Comparison of ENCODE assay signal across 6 cellular contexts in the genomic region with DNA sequence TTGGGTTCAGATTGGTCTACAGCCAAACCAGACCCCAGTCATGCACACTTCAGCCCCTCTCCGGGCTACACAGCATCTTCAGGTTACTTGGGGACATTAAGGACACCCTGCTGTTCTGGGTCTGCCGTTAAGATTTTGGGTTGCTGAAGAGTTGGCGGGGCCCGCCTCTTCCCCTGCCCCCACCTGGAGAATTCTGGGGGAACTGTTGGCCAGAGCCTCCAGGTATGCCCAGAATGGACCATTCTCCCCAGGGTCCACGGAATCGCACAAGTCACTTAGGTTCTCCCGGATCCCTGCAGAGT. TPM values are rescaled to one million over a fixed set of nuclear protein-coding genes. Genes with fewer than 3 reads are reported as not detected.
DNase-seq lines count a peak whose midpoint lies in the region; ATAC-seq, FAIRE-seq and TF ChIP-seq lines count a peak whose summit lies in the region.

No MANE protein-coding gene starts in this region.

- peak overlapping the region; percentile 86 for H2BK20ac ChIP-seq in IMR-90 (ENCODE audit: low read depth, low read length)

- CTCF ChIA-PET in IMR-90 (lab: Yijun Ruan, JAX): interaction anchor here (1.5 kb wide), 1 partner anchor 68 kb away, joined by 7 read pairs; no protein-coding TSS in a partner anchor

- POLR2A ChIA-PET in IMR-90 (lab: Charles Lee; ENCODE audit: unreplicated experiment): interaction anchor here (1.0 kb wide), 1 partner anchor 67 kb away, joined by 3 read pairs; no protein-coding TSS in a partner anchor

- no peak for TF ChIP-seq POLR2A in IMR-90 (IDR thresholded peaks at IDR 0.05; ENCODE audit: low read depth, low read length)

- peak overlapping the region; percentile 79 to 91; a peak in 3 of 4 replicates for H4K8ac ChIP-seq in IMR-90 (ENCODE audit: low read depth in 2 of 2, low read length in 2 of 2)

- no peaks in the 10 kb centered on the region for H3K9me3 ChIP-seq in IMR-90 (ENCODE audit: control insufficient read depth, insufficient read depth, low read length)

- H3K4me1 ChIP-seq in IMR-90 (ENCODE audit: control insufficient read depth, insufficient read depth, low read length): peaks cover 25% of the 10 kb centered on the region

- peaks cover 18% of the 10 kb centered on the region for H3K9me1 ChIP-seq in IMR-90 (ENCODE audit: insufficient read depth, low read length)

- H3K27ac ChIP-seq in IMR-90 (ENCODE audit: insufficient read depth, low read length) (peak overlapping the region; percentile 98), brain microvascular endothelial cell (peak overlapping the region; percentile 36)

- peaks cover 22% of the 10 kb centered on the region for H4K20me1 ChIP-seq in IMR-90 (ENCODE audit: insufficient read depth, low read length)

- H3K9ac ChIP-seq in IMR-90 (ENCODE audit: low read depth, low read length): peak overlapping the region; percentile 86

- no peak for TF ChIP-seq CTCF in IMR-90 (conservative IDR thresholded peaks at IDR 0.05; ENCODE audit: low read depth, low read length)
- TF ChIP-seq CTCF in brain microvascular endothelial cell (IDR thresholded peaks at IDR 0.05; ENCODE audit: low read depth, low read length, missing control alignments): no peak
- TF ChIP-seq CTCF in progenitor cell of endocrine pancreas (IDR thresholded peaks at IDR 0.05; ENCODE audit: unreplicated experiment): no peak

- dilution Hi-C loops in IMR-90 (cut with HindIII; ENCODE audit: low sequenced_read_pairs, unreplicated experiment): no loop called here

- ATAC-seq in IMR-90 (ENCODE audit: low read depth) (no peak), GM19023 (IDR thresholded peaks at IDR 0.05; ENCODE audit: unreplicated experiment) (no peak)

- no TSS peak for BruUV-seq in IMR-90 (replicated peaks; lab: Mats Ljungman, UMichigan)

- H3K36me3 ChIP-seq in IMR-90 (ENCODE audit: control insufficient read depth, insufficient read depth, low read length) (peaks cover 6% of the 10 kb centered on the region; the same call in 1 of the 2 replicates), brain microvascular endothelial cell (replicated peaks) (no peaks in the 10 kb centered on the region)

- peak overlapping the region; percentile 93 for H4K91ac ChIP-seq in IMR-90 (ENCODE audit: insufficient read depth, low read depth, low read length)

- peak overlapping the region; percentile 92 for H3K56ac ChIP-seq in IMR-90 (ENCODE audit: extremely low read depth, insufficient read depth, low read length)

- H3K27me3 ChIP-seq in IMR-90 (ENCODE audit: control insufficient read depth, insufficient read depth, low read length): no peaks in the 10 kb centered on the region
- H3K27me3 ChIP-seq in brain microvascular endothelial cell (replicated peaks): no peaks in the 10 kb centered on the region

- H3K4me3 ChIP-seq in IMR-90 (ENCODE audit: insufficient read depth, low read depth, low read length) (peak overlapping the region; percentile 55), brain microvascular endothelial cell (ENCODE audit: low read depth, low read length) (peak overlapping the region; percentile 91)

- H3K23ac ChIP-seq in IMR-90 (ENCODE audit: low read depth, low read length): peak overlapping the region; percentile 91

- H2AK9ac ChIP-seq in IMR-90 (replicated peaks; ENCODE audit: low read depth, low read length, poor library complexity): peak overlapping the region; percentile 68

- peaks cover 4% of the 10 kb centered on the region for H3K36me3 Mint-ChIP-seq in progenitor cell of endocrine pancreas (ENCODE audit: insufficient read depth)

- peak overlapping the region; percentile 85; the same call in 1 of the 3 replicates for H2BK15ac ChIP-seq in IMR-90 (ENCODE audit: low read depth, low read length)

- no peak for FAIRE-seq in HTR-8/SVneo (lab: Jason Lieb, UNC)

- peak overlapping the region; percentile 92 for H3K14ac ChIP-seq in IMR-90 (replicated peaks; ENCODE audit: low read depth, low read length)

- H3K4me1 Mint-ChIP-seq in progenitor cell of endocrine pancreas (ENCODE audit: low read depth): peaks cover 15% of the 10 kb centered on the region

- peak overlapping the region; percentile 61 for H3K4me3 Mint-ChIP-seq in progenitor cell of endocrine pancreas (ENCODE audit: low read depth)

- H3K79me1 ChIP-seq in IMR-90 (ENCODE audit: low read depth in 1 of 2, low read length in 2 of 2): peaks cover 10 to 46% of the 10 kb centered on the region in 2 experiments

- H4K5ac ChIP-seq in IMR-90 (ENCODE audit: low read depth, low read length): peak overlapping the region; percentile 90

- peak overlapping the region; percentile 50 for H2AK5ac ChIP-seq in IMR-90 (ENCODE audit: low read depth, low read length)

- peak overlapping the region; percentile 95 for H3K4me2 ChIP-seq in IMR-90 (ENCODE audit: low read depth, low read length)

- in situ Hi-C loops in IMR-90 (cut with MboI; ENCODE audit: low sequenced_read_pairs) (loop anchor here (5.0 kb wide), 1 partner anchor 52 kb away; no protein-coding TSS in a partner anchor), brain microvascular endothelial cell (cut with HindIII; ENCODE audit: low pct_ligation_motif_present, low sequenced_read_pairs) (no loop called here)

- H3K18ac ChIP-seq in IMR-90 (ENCODE audit: low read depth, low read length): peak overlapping the region; percentile 89

- intact Hi-C loops in IMR-90 (cut with micrococcal nuclease): loop anchor here (1.0 to 2.0 kb wide), 5 partner anchors 15 to 68 kb away; a partner anchor contains a TSS

- no peak for TF ChIP-seq RAD21 in IMR-90 (IDR thresholded peaks at IDR 0.05; ENCODE audit: low read length)

- no peaks in the 10 kb centered on the region for H3K9me3 Mint-ChIP-seq in progenitor cell of endocrine pancreas (ENCODE audit: low read depth)

- peak overlapping the region; percentile 97 for H3K4ac ChIP-seq in IMR-90 (ENCODE audit: low read depth, low read length)

- peak overlapping the region; percentile 71 for H2AFZ ChIP-seq in IMR-90 (replicated peaks; ENCODE audit: low read length, poor library complexity)

- DNase-seq in IMR-90 (no peak), brain microvascular endothelial cell (no peak), progenitor cell of endocrine pancreas (ENCODE audit: low spot score, unreplicated experiment) (no peak), activated gamma-delta T cell (lab: John Stamatoyannopoulos, UW) (no peak), HTR-8/SVneo (ENCODE audit: insufficient read length, low spot score) (no peak)

- H3K27ac Mint-ChIP-seq in progenitor cell of endocrine pancreas: peak overlapping the region; percentile 76

- peak overlapping the region; percentile 91 for H2BK5ac ChIP-seq in IMR-90 (ENCODE audit: low read depth, low read length, poor library complexity, severe bottlenecking)

- no peaks in the 10 kb centered on the region for H3K27me3 Mint-ChIP-seq in progenitor cell of endocrine pancreas

- 0% methylated on average over 2 of the region's 7 CpGs; no CpG with 5 or more reads in 1 of the 2 experiments for WGBS in IMR-90 (ENCODE audit: extremely low coverage in 2 of 2, insufficient read length in 1 of 2), 2 experiments

- H2BK120ac ChIP-seq in IMR-90 (ENCODE audit: low read depth, low read length): peak overlapping the region; percentile 94

TF ChIP-seq in IMR-90, 13 proteins besides CTCF, POLR2A, EP300 and RAD21 (continues in another document):
- TF ChIP-seq SMC3 (IDR thresholded peaks at IDR 0.05; ENCODE audit: low read depth, low read length) (no peak), CEBPB (IDR thresholded peaks at IDR 0.05; ENCODE audit: low read depth, low read length) (no peak), MAFK (IDR thresholded peaks at IDR 0.05; ENCODE audit: low read depth, low read length) (no peak), RFX5 (IDR thresholded peaks at IDR 0.05; ENCODE audit: low read depth, low read length) (no peak), BHLHE40 (IDR thresholded peaks at IDR 0.05; ENCODE audit: low read depth, low read length) (no peak), NFE2L2 (IDR thresholded peaks at IDR 0.05; ENCODE audit: low read depth, low read length) (no peak)
- TF ChIP-seq, protein P1, sequence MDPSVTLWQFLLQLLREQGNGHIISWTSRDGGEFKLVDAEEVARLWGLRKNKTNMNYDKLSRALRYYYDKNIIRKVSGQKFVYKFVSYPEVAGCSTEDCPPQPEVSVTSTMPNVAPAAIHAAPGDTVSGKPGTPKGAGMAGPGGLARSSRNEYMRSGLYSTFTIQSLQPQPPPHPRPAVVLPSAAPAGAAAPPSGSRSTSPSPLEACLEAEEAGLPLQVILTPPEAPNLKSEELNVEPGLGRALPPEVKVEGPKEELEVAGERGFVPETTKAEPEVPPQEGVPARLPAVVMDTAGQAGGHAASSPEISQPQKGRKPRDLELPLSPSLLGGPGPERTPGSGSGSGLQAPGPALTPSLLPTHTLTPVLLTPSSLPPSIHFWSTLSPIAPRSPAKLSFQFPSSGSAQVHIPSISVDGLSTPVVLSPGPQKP (IDR thresholded peaks at IDR 0.05; ENCODE audit: borderline replicate concordance, low read depth, low read length): no peak

RNA-seq across cellular contexts. Expression of a gene that starts 0.4 kb away (rescaled TPM):
- total RNA-seq in IMR-90 (2012; rRNA removed) (44.4 and 47.1 TPM in 2 replicates), progenitor cell of endocrine pancreas (141 and 142 TPM in 2 replicates)
- polyA plus RNA-seq in IMR-90 (2012; rRNA removed): 122 and 142 TPM in 2 replicates
- polyA plus RNA-seq in IMR-90 (2012; cell fraction: cytosol; rRNA removed): 77.1 and 216 TPM in 2 replicates
- polyA plus RNA-seq in IMR-90 (2012; cell fraction: nucleus; rRNA removed; ENCODE audit: low replicate concordance): 374 and 547 TPM in 2 replicates

RNA-seq across cellular contexts. Expression of a gene that starts 16.3 kb away (rescaled TPM):
- total RNA-seq in IMR-90 (2012; rRNA removed): 9.7 and 10.9 TPM in 2 replicates
- polyA plus RNA-seq in IMR-90 (2012; rRNA removed): 12.4 and 13.0 TPM in 2 replicates
- 7.7 and 11.3 TPM in 2 replicates for polyA plus RNA-seq in IMR-90 (2012; cell fraction: cytosol; rRNA removed)
- 63.8 and 69.4 TPM in 2 replicates for polyA plus RNA-seq in IMR-90 (2012; cell fraction: nucleus; rRNA removed; ENCODE audit: low replicate concordance)
- total RNA-seq in progenitor cell of endocrine pancreas: 71.9 and 73.8 TPM in 2 replicates

RNA-seq across cellular contexts. Expression of a gene that starts 16.5 kb away (rescaled TPM):
- total RNA-seq in IMR-90 (2012; rRNA removed) (15.8 and 18.1 TPM in 2 replicates), progenitor cell of endocrine pancreas (45.2 and 52.2 TPM in 2 replicates)
- 45.9 and 46.8 TPM in 2 replicates for polyA plus RNA-seq in IMR-90 (2012; rRNA removed)
- 23.2 and 43.0 TPM in 2 replicates for polyA plus RNA-seq in IMR-90 (2012; cell fraction: cytosol; rRNA removed)
- polyA plus RNA-seq in IMR-90 (2012; cell fraction: nucleus; rRNA removed; ENCODE audit: low replicate concordance): 38.5 and 46.5 TPM in 2 replicates

RNA-seq across cellular contexts. Expression of a gene that starts 22.1 kb away (rescaled TPM):
- total RNA-seq in IMR-90 (2012; rRNA removed) (33.3 and 39.3 TPM in 2 replicates), progenitor cell of endocrine pancreas (58.9 and 60.9 TPM in 2 replicates)
- 38.0 and 39.9 TPM in 2 replicates for polyA plus RNA-seq in IMR-90 (2012; rRNA removed)
- 21.6 and 30.2 TPM in 2 replicates for polyA plus RNA-seq in IMR-90 (2012; cell fraction: cytosol; rRNA removed)
- 102 and 140 TPM in 2 replicates for polyA plus RNA-seq in IMR-90 (2012; cell fraction: nucleus; rRNA removed; ENCODE audit: low replicate concordance)

RNA-seq across cellular contexts. Expression of a gene that starts 54.3 kb away (rescaled TPM):
- total RNA-seq in IMR-90 (2012; rRNA removed) (106 and 114 TPM in 2 replicates), progenitor cell of endocrine pancreas (60.6 and 62.4 TPM in 2 replicates)
- 54.3 and 55.1 TPM in 2 replicates for polyA plus RNA-seq in IMR-90 (2012; rRNA removed)
- 19.9 and 32.2 TPM in 2 replicates for polyA plus RNA-seq in IMR-90 (2012; cell fraction: cytosol; rRNA removed)
- polyA plus RNA-seq in IMR-90 (2012; cell fraction: nucleus; rRNA removed; ENCODE audit: low replicate concordance): 8.8 and 25.5 TPM in 2 replicates
